1 cellular context compared by ENCODE assay signal in genomic region chr2:112275314-112275886, GRCh38.
A peak's percentile ranks its signal among the peaks of the same experiment; 100 is the strongest.
TF ChIP-seq lines count a peak whose summit lies in the region.

Gene ZC3H6, plus strand, starts transcription at chr2:112275597. Its CDS starts 398 bp downstream, at chr2:112275995.

TF ChIP-seq in HepG2, 621 proteins besides CTCF, POLR2A, EP300 and RAD21 (continued from another document and continues in another):
- TF ChIP-seq ZNF501 (CRISPR knock-in tag; IDR thresholded peaks at IDR 0.05) (peak; percentile 99), CENPX (CRISPR knock-in tag; IDR thresholded peaks at IDR 0.05) (no peak), TP53 (CRISPR knock-in tag; conservative IDR thresholded peaks at IDR 0.05) (peak; percentile 86; the same call in 1 of the 2 replicates), ZFP36 (IDR thresholded peaks at IDR 0.05; ENCODE audit: borderline replicate concordance, low read depth, low read length, partially characterized antibody) (no peak), GLMP (CRISPR knock-in tag; IDR thresholded peaks at IDR 0.05; ENCODE audit: borderline replicate concordance) (no peak; the same call in 1 of the 2 replicates), PAWR (CRISPR knock-in tag; IDR thresholded peaks at IDR 0.05; ENCODE audit: borderline replicate concordance) (peak; percentile 77; the same call in 1 of the 2 replicates), JDP2 (CRISPR knock-in tag; IDR thresholded peaks at IDR 0.05; ENCODE audit: borderline replicate concordance) (peak; percentile 41; the same call in 1 of the 2 replicates), ZFP37 (CRISPR knock-in tag; IDR thresholded peaks at IDR 0.05; ENCODE audit: borderline replicate concordance) (peak; percentile 49; the same call in 1 of the 2 replicates), POGZ (CRISPR knock-in tag; IDR thresholded peaks at IDR 0.05) (peak; percentile 100), ZFY (CRISPR knock-in tag; IDR thresholded peaks at IDR 0.05) (peak; percentile 71), THAP11 (CRISPR knock-in tag; IDR thresholded peaks at IDR 0.05) (peak; percentile 90), ZNF317 (CRISPR knock-in tag; IDR thresholded peaks at IDR 0.05) (peak; percentile 95), ZNF737 (CRISPR knock-in tag; IDR thresholded peaks at IDR 0.05; ENCODE audit: borderline replicate concordance) (peak; percentile 79; the same call in 1 of the 2 replicates), ZNF709 (CRISPR knock-in tag; IDR thresholded peaks at IDR 0.05) (peak; percentile 98), CREBL2 (CRISPR knock-in tag; IDR thresholded peaks at IDR 0.05; ENCODE audit: borderline replicate concordance) (peak; percentile 33; the same call in 1 of the 2 replicates), FOXJ3 (CRISPR knock-in tag; IDR thresholded peaks at IDR 0.05; ENCODE audit: borderline replicate concordance) (peak; percentile 79; the same call in 1 of the 2 replicates), ZNF563 (CRISPR knock-in tag; IDR thresholded peaks at IDR 0.05) (peak; percentile 94), NR1H2 (CRISPR knock-in tag; IDR thresholded peaks at IDR 0.05; ENCODE audit: borderline replicate concordance, low read depth) (no peak; the same call in 1 of the 2 replicates), HOXA5 (CRISPR knock-in tag; IDR thresholded peaks at IDR 0.05) (peak; percentile 95), KMT2B (CRISPR knock-in tag; IDR thresholded peaks at IDR 0.05) (peak; percentile 96), TCF12 (IDR thresholded peaks at IDR 0.05) (no peak), TCF12 (CRISPR knock-in tag; IDR thresholded peaks at IDR 0.05) (peak; percentile 93), ZFP41 (CRISPR knock-in tag; IDR thresholded peaks at IDR 0.05; ENCODE audit: borderline replicate concordance) (peak; percentile 89; the same call in 1 of the 2 replicates), GATAD2A (CRISPR knock-in tag; IDR thresholded peaks at IDR 0.05) (peak; percentile 90), ZBTB44 (CRISPR knock-in tag; IDR thresholded peaks at IDR 0.05) (peak; percentile 96), ZNF282 (IDR thresholded peaks at IDR 0.05; ENCODE audit: partially characterized antibody) (no peak), ZNF510 (CRISPR knock-in tag; IDR thresholded peaks at IDR 0.05; ENCODE audit: low read depth) (peak; percentile 96), ZKSCAN8 (CRISPR knock-in tag; IDR thresholded peaks at IDR 0.05; ENCODE audit: borderline replicate concordance) (peak; percentile 97), PRPF4 (IDR thresholded peaks at IDR 0.05; ENCODE audit: low read depth, low read length, poor library complexity, severe bottlenecking) (peak; percentile 12), ZNF318 (CRISPR knock-in tag; IDR thresholded peaks at IDR 0.05) (peak; percentile 95), MTA1 (CRISPR knock-in tag; IDR thresholded peaks at IDR 0.05; ENCODE audit: borderline replicate concordance) (peak; percentile 95; the same call in 1 of the 2 replicates), ZNF383 (CRISPR knock-in tag; IDR thresholded peaks at IDR 0.05; ENCODE audit: borderline replicate concordance) (0 out of 2 replicates have a peak, but pooled peaks have one; percentile 76), ZNF280D (CRISPR knock-in tag; IDR thresholded peaks at IDR 0.05) (peak; percentile 95), ZNF614 (CRISPR knock-in tag; IDR thresholded peaks at IDR 0.05; ENCODE audit: borderline replicate concordance) (peak; percentile 88), ZHX1 (CRISPR knock-in tag; IDR thresholded peaks at IDR 0.05; ENCODE audit: low read depth) (peak; percentile 98), ZNF24 (IDR thresholded peaks at IDR 0.05) (0 out of 2 replicates have a peak, but pooled peaks have one; percentile 20), ARID3A (IDR thresholded peaks at IDR 0.05; ENCODE audit: low read depth, low read length) (no peak), SIX4 (CRISPR knock-in tag; IDR thresholded peaks at IDR 0.05) (peak; percentile 88), DMTF1 (CRISPR knock-in tag; IDR thresholded peaks at IDR 0.05) (peak; percentile 79; the same call in 1 of the 2 replicates)
